Comparison of ENCODE assay signal across 8 cellular contexts in the genomic region with DNA sequence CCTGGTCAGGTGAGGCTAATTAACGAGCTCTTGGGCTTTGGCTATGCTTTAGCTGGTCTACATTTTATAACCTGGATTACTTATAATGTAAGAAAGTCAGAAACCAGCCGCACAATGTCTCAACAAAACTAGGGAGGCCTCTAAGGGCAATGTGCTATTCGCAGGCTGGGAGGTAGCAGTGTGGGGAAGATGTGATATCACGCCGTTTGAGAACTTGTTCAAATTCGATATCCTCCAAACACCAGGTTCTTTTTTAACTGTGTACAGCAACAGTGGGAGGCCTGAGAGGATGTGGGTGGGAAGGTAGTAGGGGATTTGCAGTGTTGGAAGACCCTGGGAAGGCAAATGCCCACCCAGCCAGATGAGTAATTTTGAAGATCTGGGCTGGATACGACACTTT.
"Had no signal": no experiment of that assay in that cellular context is flagged by ENCODE, and none has a peak within 500 bp of the region (broad histone marks: within the 10 kb centered on the region; RNA-seq: fewer than 3 reads in every experiment).

No MANE protein-coding gene starts in this region.

- H3K9me3 Mint-ChIP-seq: IgD-negative memory B cell had no signal

- DNase-seq: IMR-90, KBM-7, KG1 had no signal

- H3K27ac Mint-ChIP-seq: IgD-negative memory B cell had no signal

- FAIRE-seq: HepG2, HTR-8/SVneo, K562 had no signal

- H3K27ac ChIP-seq: HL-60 had no signal

- H3K27me3 Mint-ChIP-seq: IgD-negative memory B cell had no signal

- H3K4me3 ChIP-seq: K562 had no signal

- ATAC-seq: HepG2, K562 had no signal
